28 cellular contexts compared by ENCODE assay signal in genomic region chr13:23744315-23744714, GRCh38.
DNase-seq lines count a peak whose midpoint lies in the region; ATAC-seq and TF ChIP-seq lines count a peak whose summit lies in the region.
"Had no signal": no experiment of that assay in that cellular context is flagged by ENCODE, and none has a peak within 500 bp of the region (broad histone marks: within the 10 kb centered on the region; RNA-seq: fewer than 3 reads in every experiment).

No MANE protein-coding gene starts in this region.

- no peak for TF ChIP-seq CTCF in nephron (IDR thresholded peaks at IDR 0.05; ENCODE audit: unreplicated experiment in 3 of 3)
- no peak for TF ChIP-seq CTCF in endothelial cell (IDR thresholded peaks at IDR 0.05; ENCODE audit: unreplicated experiment)
- no peak for TF ChIP-seq CTCF in neural progenitor cell (IDR thresholded peaks at IDR 0.05)

- peaks cover 39% of the 10 kb centered on the region for H3K4me1 Mint-ChIP-seq in nephron
- peaks cover 2% of the 10 kb centered on the region for H3K4me1 Mint-ChIP-seq in endothelial cell (ENCODE audit: unreplicated experiment)
- H3K4me1 Mint-ChIP-seq in neural progenitor cell = peaks cover 11% of the 10 kb centered on the region
- H3K4me1 Mint-ChIP-seq: CD14-positive monocyte had no signal

- H3K9ac ChIP-seq in neural progenitor cell = no peak overlapping the region

- no peaks in the 10 kb centered on the region for H3K27me3 ChIP-seq in neural progenitor cell
- H3K27me3 ChIP-seq: testis, uterus had no signal

- H3K9me3 Mint-ChIP-seq in nephron (no peaks in the 10 kb centered on the region), endothelial cell (ENCODE audit: unreplicated experiment) (no peaks in the 10 kb centered on the region), neural progenitor cell (no peaks in the 10 kb centered on the region)
- H3K9me3 Mint-ChIP-seq: activated naive CD8-positive, alpha-beta T cell treated with anti-CD3 and anti-CD28 coated beads, Interleukin-2, amount 10 ng/mL, durations not matched to agents 7 days and 5 days; CD14-positive monocyte had no signal

- H3K27ac Mint-ChIP-seq in nephron (peak overlapping the region in 2 of 3 experiments; percentile 88 to 93), endothelial cell (ENCODE audit: unreplicated experiment) (no peak overlapping the region), neural progenitor cell (no peak overlapping the region)
- H3K27ac Mint-ChIP-seq: activated CD8-positive, alpha-beta T cell treated with anti-CD3 and anti-CD28 coated beads, Interleukin-2, amount 10 ng/mL, durations not matched to agents 7 days and 5 days; activated naive CD8-positive, alpha-beta T cell treated with anti-CD3 and anti-CD28 coated beads, Interleukin-2, amount 10 ng/mL, durations not matched to agents 7 days and 5 days; CD14-positive monocyte; progenitor cell of endocrine pancreas had no signal

- peak overlapping the region; percentile 74 for H3K27ac ChIP-seq in epithelial cell of prostate
- no peak overlapping the region for H3K27ac ChIP-seq in neural progenitor cell
- H3K27ac ChIP-seq: HL-60, testis, uterus had no signal

- H3K4me3 ChIP-seq in neural progenitor cell = no peak overlapping the region
- H3K4me3 ChIP-seq: GM12878, testis, uterus had no signal

- no peaks in the 10 kb centered on the region for H4K20me1 ChIP-seq in neural progenitor cell (ENCODE audit: low read depth)

- DNase-seq in DMS53 (lab: John Stamatoyannopoulos, UW) = peak; percentile 54
- peak; percentile 13 for DNase-seq in LoVo (ENCODE audit: low spot score)
- peak; percentile 54 for DNase-seq in epithelial cell of prostate (ENCODE audit: low read depth, low spot score)
- no peak for DNase-seq in endothelial cell (ENCODE audit: low spot score)
- DNase-seq in neural progenitor cell (ENCODE audit: low spot score) = no peak
- no peak for DNase-seq in left colon
- DNase-seq in Ammon's horn (ENCODE audit: low spot score) = no peak
- DNase-seq: activated CD8-positive, alpha-beta T cell treated with anti-CD3 and anti-CD28 coated beads, Interleukin-2, amount 10 ng/mL, durations not matched to agents 7 days and 5 days; activated gamma-delta T cell; activated naive CD8-positive, alpha-beta T cell treated with anti-CD3 and anti-CD28 coated beads, Interleukin-2, amount 10 ng/mL, durations not matched to agents 7 days and 5 days; EL; Kasumi-1; kidney; NCI-H1694 treated with DMSO at 0.1 percent for 48 hours; NCI-H2171; NCI-H524 treated with DMSO at 0.1 percent for 48 hours; SIG-M5; stimulated activated CD4-positive, alpha-beta T cell treated with anti-CD3 and anti-CD28 coated beads, Interleukin-15, amount 100 ng/mL, for 24 hours; stimulated activated naive CD4-positive, alpha-beta T cell treated with Interleukin-2 at 50 U/mL for 16 hours; SW 1271; testis; uterus had no signal

- H3K27me3 Mint-ChIP-seq in nephron (ENCODE audit: low read depth) (no peaks in the 10 kb centered on the region), endothelial cell (ENCODE audit: unreplicated experiment) (no peaks in the 10 kb centered on the region), neural progenitor cell (ENCODE audit: insufficient read depth, low read depth) (peaks cover 3% of the 10 kb centered on the region)

- H3F3A ChIP-seq in neural progenitor cell (ENCODE audit: low read depth) = no peaks in the 10 kb centered on the region

- H2AFZ ChIP-seq in neural progenitor cell (replicated peaks) = no peak overlapping the region

- no peak for ATAC-seq in left colon
- ATAC-seq: activated CD8-positive, alpha-beta T cell treated with anti-CD3 and anti-CD28 coated beads, Interleukin-2, amount 10 ng/mL, durations not matched to agents 7 days and 5 days; GM12878; Panc1 had no signal

- H3K4me2 ChIP-seq in neural progenitor cell = no peak overlapping the region

- intact Hi-C loops in left colon (cut with DNase I, micrococcal nuclease) = no loop called here

- no peaks in the 10 kb centered on the region for H3K9me3 ChIP-seq in neural progenitor cell (ENCODE audit: low read depth)
- H3K9me3 ChIP-seq: testis, uterus had no signal

- H3K36me3 Mint-ChIP-seq in nephron (ENCODE audit: low read depth) (no peaks in the 10 kb centered on the region), endothelial cell (ENCODE audit: low read depth, unreplicated experiment) (no peaks in the 10 kb centered on the region), neural progenitor cell (peaks cover 2% of the 10 kb centered on the region)
- H3K36me3 Mint-ChIP-seq: activated naive CD8-positive, alpha-beta T cell treated with anti-CD3 and anti-CD28 coated beads, Interleukin-2, amount 10 ng/mL, durations not matched to agents 7 days and 5 days; CD14-positive monocyte had no signal

- no peaks in the 10 kb centered on the region for H3K36me3 ChIP-seq in neural progenitor cell
- H3K36me3 ChIP-seq: uterus had no signal

- H3K4me1 ChIP-seq in neural progenitor cell = peaks cover 8% of the 10 kb centered on the region
- H3K4me1 ChIP-seq: testis, uterus had no signal

- H3K4me3 Mint-ChIP-seq in nephron (no peak overlapping the region), endothelial cell (ENCODE audit: unreplicated experiment) (no peak overlapping the region), neural progenitor cell (no peak overlapping the region)
- H3K4me3 Mint-ChIP-seq: activated CD8-positive, alpha-beta T cell treated with anti-CD3 and anti-CD28 coated beads, Interleukin-2, amount 10 ng/mL, durations not matched to agents 7 days and 5 days; activated naive CD8-positive, alpha-beta T cell treated with anti-CD3 and anti-CD28 coated beads, Interleukin-2, amount 10 ng/mL, durations not matched to agents 7 days and 5 days; CD14-positive monocyte had no signal

- H3K79me2 ChIP-seq in neural progenitor cell (ENCODE audit: low read depth) = no peaks in the 10 kb centered on the region

Comparison
In these comparisons a context has a peak if more than half of its experiments do, and no peak if none do; other contexts are left out.
1. DNase-seq: peak in DMS53 (single experiment), LoVo (single experiment) and epithelial cell of prostate (single experiment); none in endothelial cell (single experiment), neural progenitor cell (single experiment), left colon (0 of 2) and Ammon's horn (single experiment).
2. H3K27ac Mint-ChIP-seq: peak in nephron (2 of 3); none in endothelial cell (single experiment) and neural progenitor cell (single experiment).